8 cellular contexts compared by ENCODE assay signal in genomic region chr1:185316163-185317033, GRCh38. TPM values are rescaled to one million over a fixed set of nuclear protein-coding genes. Genes with fewer than 3 reads are reported as not detected.
DNase-seq lines count a peak whose midpoint lies in the region; ATAC-seq and TF ChIP-seq lines count a peak whose summit lies in the region.

No MANE protein-coding gene starts in this region.

- peak overlapping the region; percentile 96 for H3K27ac Mint-ChIP-seq in activated CD4-positive, alpha-beta memory T cell treated with anti-CD3 and anti-CD28 coated beads, Interleukin-2, amount 10 ng/mL, durations not matched to agents 7 days and 5 days

- H3K9ac ChIP-seq in duodenal mucosa (ENCODE audit: low read depth in 1 of 2, low read length in 2 of 2), result peak overlapping the region; percentile 97

- ATAC-seq in HG03457 (IDR thresholded peaks at IDR 0.05; ENCODE audit: unreplicated experiment) (peak; percentile 36), lung (ENCODE audit: insufficient read depth, low FRiP score) (peak; percentile 81)

- H3K4me1 ChIP-seq in duodenal mucosa (ENCODE audit: control insufficient read depth in 1 of 2, insufficient read depth in 2 of 2, low read length in 2 of 2) (peaks cover 30 to 47% of the 10 kb centered on the region in 2 donors), lung (ENCODE audit: control insufficient read depth in 2 of 2, insufficient read depth in 2 of 2, low read length in 2 of 2) (peaks cover 0 to 17% of the 10 kb centered on the region in 2 donors)

- H3K4me3 ChIP-seq in duodenal mucosa (ENCODE audit: low read depth in 1 of 2, low read length in 2 of 2), result peak overlapping the region; percentile 89 to 92
- peak overlapping the region; percentile 96 for H3K4me3 ChIP-seq in lung

- POLR2A ChIA-PET in activated CD4-positive, alpha-beta memory T cell treated with anti-CD3 and anti-CD28 coated beads, Interleukin-2, amount 10 ng/mL, durations not matched to agents 7 days and 5 days (lab: Charles Lee), result interaction anchor here (0.7 to 4.4 kb wide), 39 partner anchors 8 to 563 kb away, joined by 3 to 62 read pairs (median 8); partner anchors contain the start of genes NIBAN1, SWT1 and TRMT1L

- no peak for TF ChIP-seq CTCF in lung (IDR thresholded peaks at IDR 0.05; ENCODE audit: control extremely low read depth, extremely low read depth)

- peaks cover 10% of the 10 kb centered on the region for H3K9me3 Mint-ChIP-seq in activated CD4-positive, alpha-beta memory T cell treated with anti-CD3 and anti-CD28 coated beads, Interleukin-2, amount 10 ng/mL, durations not matched to agents 7 days and 5 days

- H3K4me3 Mint-ChIP-seq in activated CD4-positive, alpha-beta memory T cell treated with anti-CD3 and anti-CD28 coated beads, Interleukin-2, amount 10 ng/mL, durations not matched to agents 7 days and 5 days, result peak overlapping the region; percentile 95

- CTCF ChIA-PET in activated CD4-positive, alpha-beta memory T cell treated with anti-CD3 and anti-CD28 coated beads, Interleukin-2, amount 10 ng/mL, durations not matched to agents 7 days and 5 days (lab: Charles Lee), result interaction anchor here (0.7 to 4.0 kb wide), 12 partner anchors 21 to 364 kb away, joined by 3 to 29 read pairs (median 6); no protein-coding TSS in a partner anchor

- H3K9me3 ChIP-seq in duodenal mucosa (ENCODE audit: control insufficient read depth in 1 of 2, low read length in 2 of 2), result peaks cover 0 to 2% of the 10 kb centered on the region in 2 donors
- H3K9me3 ChIP-seq in lung (ENCODE audit: control insufficient read depth in 2 of 2, insufficient read depth in 1 of 2, low read length in 1 of 2), result no peaks in the 10 kb centered on the region

- 0% methylated on average over 84 to 88 of the region's 88 CpGs for WGBS in lung, 2 donors

- H3K27me3 ChIP-seq in duodenal mucosa (ENCODE audit: control insufficient read depth in 1 of 2, insufficient read depth in 2 of 2, low read length in 2 of 2), result no peaks in the 10 kb centered on the region
- no peaks in the 10 kb centered on the region for H3K27me3 ChIP-seq in lung (ENCODE audit: control insufficient read depth, insufficient read depth)

- H3K27ac ChIP-seq in duodenal mucosa (ENCODE audit: low read depth, low read length), result peak overlapping the region; percentile 98
- H3K27ac ChIP-seq in lung (ENCODE audit: low read depth in 1 of 2, low read length in 1 of 2), result peak overlapping the region; percentile 96 to 97

- peaks cover 58% of the 10 kb centered on the region for H3K4me1 Mint-ChIP-seq in activated CD4-positive, alpha-beta memory T cell treated with anti-CD3 and anti-CD28 coated beads, Interleukin-2, amount 10 ng/mL, durations not matched to agents 7 days and 5 days

- no peaks in the 10 kb centered on the region for H3K27me3 Mint-ChIP-seq in activated CD4-positive, alpha-beta memory T cell treated with anti-CD3 and anti-CD28 coated beads, Interleukin-2, amount 10 ng/mL, durations not matched to agents 7 days and 5 days

- peaks cover 56% of the 10 kb centered on the region for H3K36me3 Mint-ChIP-seq in activated CD4-positive, alpha-beta memory T cell treated with anti-CD3 and anti-CD28 coated beads, Interleukin-2, amount 10 ng/mL, durations not matched to agents 7 days and 5 days (ENCODE audit: low read depth)

- DNase-seq in C1 segment of cervical spinal cord (lab: John Stamatoyannopoulos, UW) (peak; percentile 50 to 94 (median 90)), GM19240 (ENCODE audit: insufficient read length, low spot score) (peak; percentile 37), NCI-H748 (lab: John Stamatoyannopoulos, UW; ENCODE audit: unreplicated experiment) (peak; percentile 86), lung (ENCODE audit: low spot score) (peak; percentile 95)
- peak; percentile 91 for DNase-seq in activated CD4-positive, alpha-beta memory T cell treated with anti-CD3 and anti-CD28 coated beads, Interleukin-2, amount 10 ng/mL, durations not matched to agents 7 days and 5 days
- DNase-seq in stimulated activated CD4-positive, alpha-beta T cell treated with anti-CD3 and anti-CD28 coated beads, TNF-alpha, amount 100 ng/mL, for 1 hour (ENCODE audit: low read depth in 3 of 3, low spot score in 1 of 3), result peak; percentile 76 to 90 (median 78)

- no peaks in the 10 kb centered on the region for H3K36me3 ChIP-seq in duodenal mucosa (ENCODE audit: control insufficient read depth in 1 of 2, insufficient read depth in 2 of 2, low read length in 2 of 2)
- no peaks in the 10 kb centered on the region for H3K36me3 ChIP-seq in lung (ENCODE audit: control insufficient read depth in 2 of 2, insufficient read depth in 2 of 2, low read length in 2 of 2)

RNA-seq across cellular contexts. Expression of gene IVNS1ABP, which starts 0.6 kb away (rescaled TPM):
- 100 to 1,000 TPM; 136 to 144 TPM for total RNA-seq in activated CD4-positive, alpha-beta memory T cell treated with anti-CD3 and anti-CD28 coated beads, Interleukin-2, amount 10 ng/mL, durations not matched to agents 7 days and 5 days
- total RNA-seq in lung, result 100 to 1,000 TPM; 102 to 218 TPM
- polyA plus RNA-seq in lung, result 100 to 1,000 TPM in 1 of 2 donors, 10 to 100 TPM in 1; 39.3 to 127 TPM

Comparison
In these comparisons a context has a peak if more than half of its experiments do, and no peak if none do; other contexts are left out.
1. Peak in every context shown above with its lines: DNase-seq, ATAC-seq, H3K4me3 ChIP-seq and H3K27ac ChIP-seq.
2. DNase-seq: peak in every context shown above with its lines; median percentile 95 in lung; 91 in activated CD4-positive, alpha-beta memory T cell treated with anti-CD3 and anti-CD28 coated beads, Interleukin-2, amount 10 ng/mL, durations not matched to agents 7 days and 5 days; 90 in C1 segment of cervical spinal cord; 86 in NCI-H748; 78 in stimulated activated CD4-positive, alpha-beta T cell treated with anti-CD3 and anti-CD28 coated beads, TNF-alpha, amount 100 ng/mL, for 1 hour; 37 in GM19240.